Comparison of ENCODE assay signal across 1 cellular context in genomic region chr15:88744548-88745020, GRCh38.
TF ChIP-seq lines count a peak whose summit lies in the region.

No MANE protein-coding gene starts in this region.

TF ChIP-seq in WTC11, 78 proteins besides CTCF, POLR2A, EP300 and RAD21 (continued from another document):
- TF ChIP-seq STAT6 (CRISPR knock-in tag; conservative IDR thresholded peaks at IDR 0.05; ENCODE audit: low read depth) (no peak), ZNF396 (CRISPR knock-in tag; IDR thresholded peaks at IDR 0.05; ENCODE audit: borderline replicate concordance) (no peak), ATF6 (CRISPR knock-in tag; IDR thresholded peaks at IDR 0.05) (no peak), ARID4B (CRISPR knock-in tag; IDR thresholded peaks at IDR 0.05; ENCODE audit: borderline replicate concordance) (no peak), ETV6 (CRISPR knock-in tag; IDR thresholded peaks at IDR 0.05) (no peak), OVOL2 (CRISPR knock-in tag; IDR thresholded peaks at IDR 0.05; ENCODE audit: borderline replicate concordance) (no peak), SMAD4 (CRISPR knock-in tag; IDR thresholded peaks at IDR 0.05) (no peak), AFF4 (CRISPR knock-in tag; IDR thresholded peaks at IDR 0.05; ENCODE audit: borderline replicate concordance) (no peak), ZNF281 (CRISPR knock-in tag; IDR thresholded peaks at IDR 0.05) (no peak)
